ENCODE assay signal across 25 cellular contexts in genomic region chr5:57592236-57592635, GRCh38.
DNase-seq lines count a peak whose midpoint lies in the region; ATAC-seq and TF ChIP-seq lines count a peak whose summit lies in the region.
"Had no signal": no experiment of that assay in that cellular context is flagged by ENCODE, and none has a peak within 500 bp of the region (broad histone marks: within the 10 kb centered on the region; RNA-seq: fewer than 3 reads in every experiment).

No MANE protein-coding gene starts in this region.

- H3K27me3 ChIP-seq in RWPE2 (ENCODE audit: insufficient read depth, poor library complexity, severe bottlenecking) = no peaks in the 10 kb centered on the region
- H3K27me3 ChIP-seq: Peyer's patch, SJCRH30 had no signal

- ATAC-seq in RWPE2 (ENCODE audit: low read depth) = peak; percentile 79; the same call in 2 of the 3 replicates
- no peak for ATAC-seq in GM18873 (IDR thresholded peaks at IDR 0.05; ENCODE audit: low FRiP score, unreplicated experiment)
- ATAC-seq: A549, HepG2, K562, Right ventricle myocardium inferior, T-cell had no signal

- H3K4me3 ChIP-seq in RWPE2 (ENCODE audit: severe bottlenecking) (no peak overlapping the region), fibroblast of pulmonary artery (replicated peaks; ENCODE audit: low read depth, low read length) (no peak overlapping the region)
- H3K4me3 ChIP-seq: A549, K562, Peyer's patch, SJCRH30 had no signal

- H3K4me1 ChIP-seq in RWPE2 (ENCODE audit: insufficient read depth, poor library complexity, severe bottlenecking) = peaks cover 5% of the 10 kb centered on the region
- H3K4me1 ChIP-seq: A549, Caco-2, Peyer's patch had no signal

- H3K9me3 ChIP-seq in RWPE2 (ENCODE audit: severe bottlenecking) = no peaks in the 10 kb centered on the region
- H3K9me3 ChIP-seq: A549, Caco-2, Peyer's patch, SJCRH30 had no signal

- peak; percentile 58 for DNase-seq in COLO829 (ENCODE audit: low spot score)
- DNase-seq in HT1080 (ENCODE audit: low read depth) = peak; percentile 81
- no peak for DNase-seq in RWPE2 (ENCODE audit: low spot score)
- peak; percentile 34 for DNase-seq in fibroblast of pulmonary artery (ENCODE audit: low read depth)
- no peak for DNase-seq in caudate nucleus (lab: John Stamatoyannopoulos, UW)
- no peak for DNase-seq in kidney glomerular epithelial cell (lab: John Stamatoyannopoulos, UW)
- DNase-seq: C1 segment of cervical spinal cord; Caco-2; CD4-positive, alpha-beta memory T cell; DMS 273 treated with DMSO at 0.1 percent for 48 hours; DMS79; Kasumi-1; MM.1S; NCI-H1694; NCI-H2029 treated with DMSO at 0.1 percent for 48 hours; NCI-H2227 treated with DMSO at 0.1 percent for 48 hours; NCI-H526 treated with DMSO at 0.1 percent for 48 hours; Peyer's patch; SJCRH30; T-cell had no signal

- TF ChIP-seq CTCF in RWPE2 (IDR thresholded peaks at IDR 0.05; ENCODE audit: poor library complexity, severe bottlenecking) = no peak
- no peak for TF ChIP-seq CTCF in fibroblast of pulmonary artery (IDR thresholded peaks at IDR 0.05; ENCODE audit: low read length, missing control alignments)

- no peak overlapping the region for H3K27ac ChIP-seq in RWPE2 (ENCODE audit: poor library complexity, severe bottlenecking)
- no peak overlapping the region for H3K27ac ChIP-seq in caudate nucleus (ENCODE audit: low read depth, low read length)
- H3K27ac ChIP-seq: A549, Peyer's patch, SJCRH30 had no signal

- no peaks in the 10 kb centered on the region for H3K36me3 ChIP-seq in RWPE2 (ENCODE audit: low read depth)
- H3K36me3 ChIP-seq: Peyer's patch, SJCRH30 had no signal

Comparison
In these comparisons a context has a peak if more than half of its experiments do, and no peak if none do; other contexts are left out.
1. DNase-seq: peak in COLO829 (single experiment), HT1080 (single experiment) and fibroblast of pulmonary artery (single experiment); none in RWPE2 (single experiment), caudate nucleus (0 of 61) and kidney glomerular epithelial cell (single experiment).